ENCODE assay signal across 8 cellular contexts in genomic region chr1:226643167-226643566, GRCh38.
A peak's percentile ranks its signal among the peaks of the same experiment; 100 is the strongest.
DNase-seq lines count a peak whose midpoint lies in the region; ATAC-seq and TF ChIP-seq lines count a peak whose summit lies in the region.

No MANE protein-coding gene starts in this region.

- peak; percentile 68 for DNase-seq in COLO829 (ENCODE audit: low spot score)
- DNase-seq in KBM-7 = peak; percentile 96
- peak; percentile 68 to 75 for DNase-seq in activated CD4-positive, alpha-beta T cell treated with anti-CD3 and anti-CD28 coated beads, Interleukin-2, amount 50 U/mL, for 4 hours
- DNase-seq in fibroblast of villous mesenchyme (ENCODE audit: low read depth) = peak; percentile 38
- peak; percentile 43 to 60 for DNase-seq in stimulated activated CD4-positive, alpha-beta T cell treated with anti-CD3 and anti-CD28 coated beads, Interleukin-12 subunit alpha, Interleukin-12 subunit beta, amount 100 ng/mL, for 24 hours (ENCODE audit: low read depth in 2 of 2)
- DNase-seq in NCI-H1048 (lab: John Stamatoyannopoulos, UW) = no peak
- no peak for DNase-seq in glutamatergic neuron

- no peak overlapping the region for H3K4me3 ChIP-seq in fibroblast of villous mesenchyme (ENCODE audit: low read depth, low read length)

- peaks cover 9% of the 10 kb centered on the region for H3K27me3 Mint-ChIP-seq in glutamatergic neuron (ENCODE audit: unreplicated experiment)

- in situ Hi-C loops in KBM-7 (cut with MboI; ENCODE audit: low pct_unique_long_range_greater_than_20kb, low sequenced_read_pairs) = no loop called here

- H3K36me3 Mint-ChIP-seq in glutamatergic neuron (ENCODE audit: unreplicated experiment) = no peaks in the 10 kb centered on the region

- H3K27ac Mint-ChIP-seq in glutamatergic neuron (ENCODE audit: unreplicated experiment) = no peak overlapping the region

- peaks cover 2% of the 10 kb centered on the region for H3K9me3 Mint-ChIP-seq in glutamatergic neuron (ENCODE audit: unreplicated experiment)

- H3K4me1 Mint-ChIP-seq in glutamatergic neuron (ENCODE audit: low read depth, unreplicated experiment) = peaks cover 18% of the 10 kb centered on the region

- peak; percentile 60 for ATAC-seq in GM21576 (IDR thresholded peaks at IDR 0.05; ENCODE audit: unreplicated experiment)

- H3K4me3 Mint-ChIP-seq in glutamatergic neuron (ENCODE audit: unreplicated experiment) = no peak overlapping the region

- TF ChIP-seq CTCF in fibroblast of villous mesenchyme (IDR thresholded peaks at IDR 0.05; ENCODE audit: insufficient read depth, low read depth, low read length) (no peak), glutamatergic neuron (IDR thresholded peaks at IDR 0.05; ENCODE audit: partially characterized antibody, unreplicated experiment) (no peak)

Comparison
In these comparisons a context has a peak if more than half of its experiments do, and no peak if none do; other contexts are left out.
1. DNase-seq: peak in COLO829 (single experiment), KBM-7 (single experiment), activated CD4-positive, alpha-beta T cell treated with anti-CD3 and anti-CD28 coated beads, Interleukin-2, amount 50 U/mL, for 4 hours (2 of 2), fibroblast of villous mesenchyme (single experiment) and stimulated activated CD4-positive, alpha-beta T cell treated with anti-CD3 and anti-CD28 coated beads, Interleukin-12 subunit alpha, Interleukin-12 subunit beta, amount 100 ng/mL, for 24 hours (2 of 2); none in NCI-H1048 (single experiment) and glutamatergic neuron (single experiment).